In genomic region chr2:152175368-152176112, GRCh38 we compare ENCODE assay signal across 8 cellular contexts. TPM values are rescaled to one million over a fixed set of nuclear protein-coding genes. Genes with fewer than 3 reads are reported as not detected.
DNase-seq lines count a peak whose midpoint lies in the region; ATAC-seq, FAIRE-seq and TF ChIP-seq lines count a peak whose summit lies in the region.

TSS of gene STAM2 (minus strand) at chr2:152175763. CDS start at chr2:152175642, 121 bp downstream.

- peak within 1 kb of the TSS; percentile 95 to 97 for H3K9ac ChIP-seq in kidney (ENCODE audit: low read length in 2 of 2)

- H3K9me3 ChIP-seq in BE2C (no peaks in the 10 kb centered on the region), kidney (ENCODE audit: control insufficient read depth in 1 of 2, low read length in 2 of 2) (no peaks in the 10 kb centered on the region)

- no peaks in the 10 kb centered on the region for H3K36me3 ChIP-seq in BE2C
- H3K36me3 ChIP-seq in kidney (ENCODE audit: control insufficient read depth in 1 of 2, insufficient read depth in 2 of 2, low read length in 2 of 2) = no peaks in the 10 kb centered on the region

- TF ChIP-seq CTCF in BE2C (IDR thresholded peaks at IDR 0.05; ENCODE audit: low read depth, low read length) (peak; percentile 67), kidney (IDR thresholded peaks at IDR 0.05; ENCODE audit: borderline replicate concordance, extremely low read depth, insufficient read depth) (peak; percentile 89)

- peak within 1 kb of the TSS; percentile 99 for H3K27ac ChIP-seq in kidney (ENCODE audit: low read depth in 2 of 2, low read length in 2 of 2)

- H3K27me3 ChIP-seq in BE2C = no peaks in the 10 kb centered on the region

- ATAC-seq in GM19043 (IDR thresholded peaks at IDR 0.05; ENCODE audit: low read depth, unreplicated experiment) = peak; percentile 74
- ATAC-seq in HG03378 (IDR thresholded peaks at IDR 0.05; ENCODE audit: unreplicated experiment) = peak; percentile 77

- DNase-seq in BE2C (peak; percentile 80), NCI-H446 treated with DMSO at 0.1 percent for 48 hours (lab: John Stamatoyannopoulos, UW) (peak; percentile 81), cerebellum (ENCODE audit: low spot score) (peak; percentile 90), kidney (peak; percentile 97)
- peak; percentile 93 for DNase-seq in activated CD4-positive, alpha-beta T cell treated with anti-CD3 and anti-CD28 coated beads for 1 hour
- DNase-seq in stimulated activated CD4-positive, alpha-beta T cell treated with anti-CD3 and anti-CD28 coated beads, Interleukin-15, amount 100 ng/mL, for 24 hours = peak; percentile 94

- peak within 1 kb of the TSS; percentile 78 for H3K4me3 ChIP-seq in BE2C (ENCODE audit: low read depth, low read length)
- peak within 1 kb of the TSS; percentile 98 for H3K4me3 ChIP-seq in kidney (ENCODE audit: low read length in 2 of 2)

- no peaks in the 10 kb centered on the region for H3K4me1 ChIP-seq in BE2C
- H3K4me1 ChIP-seq in kidney (ENCODE audit: control insufficient read depth in 1 of 2, insufficient read depth in 1 of 2, low read depth in 1 of 2, low read length in 2 of 2) = peaks cover 9 to 12% of the 10 kb centered on the region in 2 donors

- FAIRE-seq in kidney (lab: Jason Lieb, UNC) = no peak

- intact Hi-C loops in kidney (cut with DNase I) = no loop called here

RNA-seq across cellular contexts. Expression of gene STAM2, which starts in this region (rescaled TPM):
- polyA plus RNA-seq in BE2C (2012; ENCODE audit: insufficient read depth, insufficient read length, low read depth) = 4.9 TPM
- total RNA-seq in cerebellum (48.8 TPM), kidney (41.1 TPM)
- 12.5 TPM for polyA plus RNA-seq in kidney (ENCODE audit: insufficient read depth, low read depth, low replicate concordance)

Comparison
In these comparisons a context has a peak if more than half of its experiments do, and no peak if none do; other contexts are left out.
1. Peak in every context shown above with its lines: DNase-seq, ATAC-seq, H3K4me3 ChIP-seq and H3K27ac ChIP-seq.